Comparison of ENCODE assay signal across 8 cellular contexts in the genomic region with DNA sequence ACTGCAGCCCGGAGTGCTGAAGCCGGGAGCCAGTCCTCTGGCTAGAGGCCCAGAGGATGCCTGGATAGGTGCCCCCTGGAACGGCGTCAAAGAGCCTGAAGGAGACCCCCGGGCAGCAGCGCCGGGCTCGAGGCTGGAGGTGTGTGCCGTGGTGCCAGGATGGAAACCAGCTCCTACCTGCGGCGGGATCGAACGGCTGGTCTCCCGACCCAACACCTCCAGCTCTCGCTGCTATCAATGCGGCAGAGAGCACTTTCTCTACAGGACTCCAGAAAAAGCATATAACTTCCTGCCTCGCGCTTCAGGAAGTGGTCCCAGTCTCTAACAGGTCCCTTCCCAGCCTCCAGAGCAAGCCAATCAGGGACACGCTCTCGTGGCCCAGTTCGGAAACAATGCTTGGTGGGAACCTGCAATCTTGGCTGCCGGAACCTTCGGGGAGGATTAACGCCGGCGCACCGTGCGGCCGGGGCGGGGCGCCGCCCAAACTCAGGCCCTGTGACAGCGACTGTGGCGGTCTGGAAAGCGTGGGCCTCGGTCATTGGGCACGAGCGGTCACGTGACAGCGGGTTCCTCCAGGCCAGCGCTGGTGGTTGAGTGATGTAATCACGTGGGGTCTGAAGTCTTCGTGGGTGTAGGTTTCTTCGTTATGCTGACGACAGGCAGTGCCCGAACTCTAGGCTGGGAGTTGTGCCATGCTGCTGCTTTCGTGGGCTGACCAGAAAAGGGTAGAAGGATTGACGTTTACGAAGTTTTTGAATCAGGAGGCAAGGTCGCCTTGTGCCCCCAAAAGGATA. TPM values are rescaled to one million over a fixed set of nuclear protein-coding genes. Genes with fewer than 3 reads are reported as not detected.
A peak's percentile ranks its signal among the peaks of the same experiment; 100 is the strongest.
DNase-seq lines count a peak whose midpoint lies in the region; ATAC-seq and TF ChIP-seq lines count a peak whose summit lies in the region.

A gene (minus strand): TSS at position 281 of the 794 bp plus-strand sequence. CDS start 430 bp downstream, outside the sequence.

- H3K9ac ChIP-seq in SK-N-SH: peak within 1 kb of the TSS; percentile 89

- H3K9me3 ChIP-seq in SK-N-SH (no peaks in the 10 kb centered on the region), gastroesophageal sphincter (no peaks in the 10 kb centered on the region), neutrophil (no peaks in the 10 kb centered on the region)

- TF ChIP-seq EP300 in SK-N-SH (IDR thresholded peaks at IDR 0.05; ENCODE audit: borderline replicate concordance in 1 of 2, low read depth in 1 of 2, low read length in 1 of 2) (peak; percentile 26 to 40; a peak in 2 of 4 replicates), gastroesophageal sphincter (IDR thresholded peaks at IDR 0.05) (no peak)

- peak within 1 kb of the TSS; percentile 91 for H2AFZ ChIP-seq in SK-N-SH (ENCODE audit: low read depth)

- H3F3A ChIP-seq in SK-N-SH (replicated peaks; ENCODE audit: insufficient read depth): peaks cover 5% of the 10 kb centered on the region

- DNase-seq in GM04504 (ENCODE audit: low read depth) (peak; percentile 99), NCI-H1048 (lab: John Stamatoyannopoulos, UW) (peak; percentile 97), SK-N-SH (peak; percentile 95), substantia nigra (lab: John Stamatoyannopoulos, UW) (peak; percentile 92 to 100 (median 99))
- DNase-seq in activated naive CD4-positive, alpha-beta T cell treated with anti-CD3 and anti-CD28 coated beads, Interleukin-2, amount 50 U/mL, for 16 hours: peak; percentile 98

- ATAC-seq in HG02571 (IDR thresholded peaks at IDR 0.05; ENCODE audit: unreplicated experiment) (peak; percentile 94), gastroesophageal sphincter (peak; percentile 97)

- H3K79me2 ChIP-seq in SK-N-SH (ENCODE audit: insufficient read depth): peaks cover 46% of the 10 kb centered on the region

- WGBS in SK-N-SH (ENCODE audit: low lambda C conversion rate): 1% methylated on average over 43 of the region's 50 CpGs
- WGBS in gastroesophageal sphincter (ENCODE audit: low coverage in 1 of 2), 2 donors: 0 to 10% methylated on average over 3 of the region's 50 CpGs

- H3K27me3 ChIP-seq in SK-N-SH (ENCODE audit: insufficient read depth): no peaks in the 10 kb centered on the region
- no peaks in the 10 kb centered on the region for H3K27me3 ChIP-seq in gastroesophageal sphincter
- H3K27me3 ChIP-seq in neutrophil: no peaks in the 10 kb centered on the region

- CTCF ChIA-PET in SK-N-SH (lab: Yijun Ruan, JAX): interaction anchor here (1.3 kb wide), 2 partner anchors 13 to 49 kb away, joined by 4 to 7 read pairs; a partner anchor contains a TSS

- TF ChIP-seq CTCF in SK-N-SH (IDR thresholded peaks at IDR 0.05): no peak
- TF ChIP-seq CTCF in gastroesophageal sphincter (IDR thresholded peaks at IDR 0.05): no peak
- peak; percentile 24 for TF ChIP-seq CTCF in neutrophil (IDR thresholded peaks at IDR 0.05)

- POLR2A ChIA-PET in SK-N-SH (lab: Yijun Ruan, JAX): interaction anchor here (1.5 kb wide), 1 partner anchor 16 kb away, joined by 4 read pairs; a partner anchor contains a TSS

- peak; percentile 50 to 56 for TF ChIP-seq POLR2A in gastroesophageal sphincter (IDR thresholded peaks at IDR 0.05)

- H3K27ac ChIP-seq in SK-N-SH (ENCODE audit: low read depth in 2 of 2, low read length in 1 of 2): peak within 1 kb of the TSS; percentile 78 to 86
- peak within 1 kb of the TSS; percentile 91 to 95 (median 93) for H3K27ac ChIP-seq in gastroesophageal sphincter
- peak within 1 kb of the TSS; percentile 91 for H3K27ac ChIP-seq in neutrophil
- peak within 1 kb of the TSS; percentile 90 for H3K27ac ChIP-seq in substantia nigra (ENCODE audit: low read depth, low read length, poor library complexity, severe bottlenecking)

- peaks cover 0 to 10% of the 10 kb centered on the region in 2 experiments; a peak in 3 of 4 replicates for H3K4me1 ChIP-seq in SK-N-SH (ENCODE audit: control insufficient read depth in 1 of 2, insufficient read depth in 2 of 2, low read depth in 1 of 2, low read length in 1 of 2)
- H3K4me1 ChIP-seq in gastroesophageal sphincter: peaks cover 9 to 52% (median 24%) of the 10 kb centered on the region in 3 donors
- H3K4me1 ChIP-seq in neutrophil (ENCODE audit: control insufficient read depth in 1 of 2, insufficient read depth in 1 of 2, low read depth in 1 of 2, low read length in 1 of 2): peaks cover 31 to 34% of the 10 kb centered on the region in 2 experiments

- no peak for TF ChIP-seq RAD21 in SK-N-SH (IDR thresholded peaks at IDR 0.05; ENCODE audit: low read length)

- H4K20me1 ChIP-seq in SK-N-SH (ENCODE audit: insufficient read depth): no peaks in the 10 kb centered on the region; the same call in none of the 2 replicates

- H3K4me2 ChIP-seq in SK-N-SH: peak within 1 kb of the TSS; percentile 85

- no peaks in the 10 kb centered on the region for H3K9me2 ChIP-seq in SK-N-SH

- H3K36me3 ChIP-seq in SK-N-SH (replicated peaks in 1 of 2; ENCODE audit: control insufficient read depth in 1 of 2, insufficient read depth in 2 of 2, low read length in 1 of 2) (no peaks in the 10 kb centered on the region), gastroesophageal sphincter (peaks cover 0 to 11% of the 10 kb centered on the region in 2 donors), neutrophil (no peaks in the 10 kb centered on the region)

- H3K4me3 ChIP-seq in SK-N-SH (ENCODE audit: low read depth in 2 of 2, low read length in 1 of 2): peak within 1 kb of the TSS; percentile 85 to 97
- peak within 1 kb of the TSS; percentile 90 to 95 for H3K4me3 ChIP-seq in gastroesophageal sphincter
- H3K4me3 ChIP-seq in neutrophil (ENCODE audit: low read depth in 1 of 2, low read length in 1 of 2): peak within 1 kb of the TSS; percentile 90 to 96

TF ChIP-seq in SK-N-SH, 30 proteins besides CTCF, POLR2A, EP300 and RAD21 (continues in another document):
- TF ChIP-seq FOSL2 (IDR thresholded peaks at IDR 0.05; ENCODE audit: borderline replicate concordance, low read depth): no peak
- no peak for TF ChIP-seq FOXJ3 (CRISPR knock-in tag; IDR thresholded peaks at IDR 0.05)
- TF ChIP-seq, protein P1, sequence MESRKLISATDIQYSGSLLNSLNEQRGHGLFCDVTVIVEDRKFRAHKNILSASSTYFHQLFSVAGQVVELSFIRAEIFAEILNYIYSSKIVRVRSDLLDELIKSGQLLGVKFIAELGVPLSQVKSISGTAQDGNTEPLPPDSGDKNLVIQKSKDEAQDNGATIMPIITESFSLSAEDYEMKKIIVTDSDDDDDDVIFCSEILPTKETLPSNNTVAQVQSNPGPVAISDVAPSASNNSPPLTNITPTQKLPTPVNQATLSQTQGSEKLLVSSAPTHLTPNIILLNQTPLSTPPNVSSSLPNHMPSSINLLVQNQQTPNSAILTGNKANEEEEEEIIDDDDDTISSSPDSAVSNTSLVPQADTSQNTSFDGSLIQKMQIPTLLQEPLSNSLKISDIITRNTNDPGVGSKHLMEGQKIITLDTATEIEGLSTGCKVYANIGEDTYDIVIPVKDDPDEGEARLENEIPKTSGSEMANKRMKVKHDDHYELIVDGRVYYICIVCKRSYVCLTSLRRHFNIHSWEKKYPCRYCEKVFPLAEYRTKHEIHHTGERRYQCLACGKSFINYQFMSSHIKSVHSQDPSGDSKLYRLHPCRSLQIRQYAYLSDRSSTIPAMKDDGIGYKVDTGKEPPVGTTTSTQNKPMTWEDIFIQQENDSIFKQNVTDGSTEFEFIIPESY (IDR thresholded peaks at IDR 0.05; ENCODE audit: borderline replicate concordance, low read depth): no peak
- peak; percentile 91 for TF ChIP-seq CHD2 (IDR thresholded peaks at IDR 0.05; ENCODE audit: low read length, partially characterized antibody)
- peak; percentile 96 for TF ChIP-seq GABPA (IDR thresholded peaks at IDR 0.05; ENCODE audit: low read depth)
- TF ChIP-seq, protein P2, sequence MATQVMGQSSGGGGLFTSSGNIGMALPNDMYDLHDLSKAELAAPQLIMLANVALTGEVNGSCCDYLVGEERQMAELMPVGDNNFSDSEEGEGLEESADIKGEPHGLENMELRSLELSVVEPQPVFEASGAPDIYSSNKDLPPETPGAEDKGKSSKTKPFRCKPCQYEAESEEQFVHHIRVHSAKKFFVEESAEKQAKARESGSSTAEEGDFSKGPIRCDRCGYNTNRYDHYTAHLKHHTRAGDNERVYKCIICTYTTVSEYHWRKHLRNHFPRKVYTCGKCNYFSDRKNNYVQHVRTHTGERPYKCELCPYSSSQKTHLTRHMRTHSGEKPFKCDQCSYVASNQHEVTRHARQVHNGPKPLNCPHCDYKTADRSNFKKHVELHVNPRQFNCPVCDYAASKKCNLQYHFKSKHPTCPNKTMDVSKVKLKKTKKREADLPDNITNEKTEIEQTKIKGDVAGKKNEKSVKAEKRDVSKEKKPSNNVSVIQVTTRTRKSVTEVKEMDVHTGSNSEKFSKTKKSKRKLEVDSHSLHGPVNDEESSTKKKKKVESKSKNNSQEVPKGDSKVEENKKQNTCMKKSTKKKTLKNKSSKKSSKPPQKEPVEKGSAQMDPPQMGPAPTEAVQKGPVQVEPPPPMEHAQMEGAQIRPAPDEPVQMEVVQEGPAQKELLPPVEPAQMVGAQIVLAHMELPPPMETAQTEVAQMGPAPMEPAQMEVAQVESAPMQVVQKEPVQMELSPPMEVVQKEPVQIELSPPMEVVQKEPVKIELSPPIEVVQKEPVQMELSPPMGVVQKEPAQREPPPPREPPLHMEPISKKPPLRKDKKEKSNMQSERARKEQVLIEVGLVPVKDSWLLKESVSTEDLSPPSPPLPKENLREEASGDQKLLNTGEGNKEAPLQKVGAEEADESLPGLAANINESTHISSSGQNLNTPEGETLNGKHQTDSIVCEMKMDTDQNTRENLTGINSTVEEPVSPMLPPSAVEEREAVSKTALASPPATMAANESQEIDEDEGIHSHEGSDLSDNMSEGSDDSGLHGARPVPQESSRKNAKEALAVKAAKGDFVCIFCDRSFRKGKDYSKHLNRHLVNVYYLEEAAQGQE (IDR thresholded peaks at IDR 0.05; ENCODE audit: low read depth, low read length): no peak
- TF ChIP-seq, protein P3, sequence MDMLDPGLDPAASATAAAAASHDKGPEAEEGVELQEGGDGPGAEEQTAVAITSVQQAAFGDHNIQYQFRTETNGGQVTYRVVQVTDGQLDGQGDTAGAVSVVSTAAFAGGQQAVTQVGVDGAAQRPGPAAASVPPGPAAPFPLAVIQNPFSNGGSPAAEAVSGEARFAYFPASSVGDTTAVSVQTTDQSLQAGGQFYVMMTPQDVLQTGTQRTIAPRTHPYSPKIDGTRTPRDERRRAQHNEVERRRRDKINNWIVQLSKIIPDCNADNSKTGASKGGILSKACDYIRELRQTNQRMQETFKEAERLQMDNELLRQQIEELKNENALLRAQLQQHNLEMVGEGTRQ (IDR thresholded peaks at IDR 0.05; ENCODE audit: borderline replicate concordance, low read depth, low read length): peak; percentile 94
- TF ChIP-seq, protein P4, sequence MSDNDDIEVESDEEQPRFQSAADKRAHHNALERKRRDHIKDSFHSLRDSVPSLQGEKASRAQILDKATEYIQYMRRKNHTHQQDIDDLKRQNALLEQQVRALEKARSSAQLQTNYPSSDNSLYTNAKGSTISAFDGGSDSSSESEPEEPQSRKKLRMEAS (IDR thresholded peaks at IDR 0.05; ENCODE audit: low read depth): peak; percentile 98

RNA-seq across cellular contexts. Expression of the gene that starts here (rescaled TPM):
- 10.3 and 12.8 TPM in 2 replicates for polyA plus RNA-seq in SK-N-SH (2012; rRNA removed)
- 10.8 and 11.9 TPM in 2 replicates for polyA plus RNA-seq in SK-N-SH (2012; cell fraction: cytosol; rRNA removed)
- 17.4 and 17.6 TPM in 2 replicates for polyA plus RNA-seq in SK-N-SH (2012; cell fraction: nucleus; rRNA removed)
- total RNA-seq in gastroesophageal sphincter: 10 to 100 TPM; 18.4 to 27.6 (median 24.4) TPM

Comparison
In these comparisons a context has a peak if more than half of its experiments do, and no peak if none do; other contexts are left out.
1. Peak in every context shown above with its lines: DNase-seq, ATAC-seq, H3K4me3 ChIP-seq and H3K27ac ChIP-seq.